9 cellular contexts compared by ENCODE assay signal in the genomic region with DNA sequence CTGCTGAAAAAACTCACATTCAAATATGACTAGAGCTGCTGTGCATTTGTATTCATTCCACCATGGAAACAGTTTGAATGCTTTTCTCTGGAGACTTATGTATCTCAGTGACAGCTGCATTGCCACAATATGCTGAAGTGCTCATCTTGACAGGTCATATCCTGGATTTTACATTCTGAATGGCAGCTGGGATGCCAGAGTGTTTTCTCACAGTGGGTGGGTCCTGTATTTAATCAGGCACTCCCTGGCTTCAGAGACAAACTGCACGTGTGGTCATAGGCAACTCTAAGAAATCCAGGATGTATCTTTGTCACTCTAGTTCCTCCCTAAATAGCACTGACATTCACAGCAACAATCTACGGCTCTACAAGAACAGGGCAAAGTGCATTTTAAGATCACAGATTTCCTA.
DNase-seq lines count a peak whose midpoint lies in the region; ATAC-seq, FAIRE-seq and TF ChIP-seq lines count a peak whose summit lies in the region.
"Had no signal": no experiment of that assay in that cellular context is flagged by ENCODE, and none has a peak within 500 bp of the region (broad histone marks: within the 10 kb centered on the region; RNA-seq: fewer than 3 reads in every experiment).

No MANE protein-coding gene starts in this region.

- FAIRE-seq in GM12878 (lab: Jason Lieb, UNC): no peak

- POLR2A ChIA-PET in GM12878 (lab: Charles Lee): interaction anchor here (0.7 to 3.1 kb wide), 11 partner anchors 9 to 76 kb away, joined by 3 to 33 read pairs (median 11); a partner anchor contains a TSS
- POLR2A ChIA-PET in GM10248 (lab: Yijun Ruan, JAX): interaction anchor here (1.0 to 2.3 kb wide), 3 partner anchors 14 to 75 kb away, joined by 4 to 13 read pairs (median 10); a partner anchor contains a TSS

- TF ChIP-seq RAD21 in GM12878 (IDR thresholded peaks at IDR 0.05; ENCODE audit: insufficient read depth, low read depth, low read length): no peak

- ATAC-seq in HG02623 (IDR thresholded peaks at IDR 0.05; ENCODE audit: unreplicated experiment): peak; percentile 11
- peak; percentile 29 for ATAC-seq in GM12878

- RAD21 ChIA-PET in GM12878 (lab: Charles Lee; ENCODE audit: unreplicated experiment): interaction anchor here (0.9 to 4.8 kb wide), 18 partner anchors 9 to 182 kb away, joined by 3 to 86 read pairs (median 17); a partner anchor contains a TSS

- H3K36me3 ChIP-seq in GM12878 (ENCODE audit: control insufficient read depth in 2 of 2, insufficient read depth in 2 of 2, low read length in 1 of 2) (peaks cover 0 to 5% of the 10 kb centered on the region in 2 experiments; a peak in 1 of 4 replicates), neutrophil (peaks cover 8% of the 10 kb centered on the region)

- peak overlapping the region; percentile 62 for H3K4me2 ChIP-seq in GM12878 (ENCODE audit: control insufficient read depth, insufficient read depth)

- intact Hi-C loops in GM12878 (cut with micrococcal nuclease; ENCODE audit: unreplicated experiment): loop anchor here (5.0 kb wide), 2 partner anchors 95 to 205 kb away; no protein-coding TSS in a partner anchor

- H3K4me3 ChIP-seq in GM12878 (peak overlapping the region; percentile 44; the same call in 1 of the 2 replicates), neutrophil (ENCODE audit: low read depth in 1 of 2, low read length in 1 of 2) (no peak overlapping the region)

- TF ChIP-seq CTCF in GM12878 (IDR thresholded peaks at IDR 0.05 in 2 of 3, conservative IDR thresholded peaks at IDR 0.05 in 1 of 3; ENCODE audit: control insufficient read depth in 2 of 3, extremely low read depth in 1 of 3, insufficient read depth in 1 of 3, low read depth in 3 of 3, low read length in 3 of 3): no peak
- TF ChIP-seq CTCF in neutrophil (IDR thresholded peaks at IDR 0.05): no peak
- no peak for TF ChIP-seq CTCF in GM10248 (IDR thresholded peaks at IDR 0.05; ENCODE audit: control extremely low read depth, extremely low read depth, low read depth, missing control alignments)

- H3K79me2 ChIP-seq in GM12878 (ENCODE audit: control insufficient read depth, insufficient read depth, low read length): peaks cover 39% of the 10 kb centered on the region
- H3K79me2 ChIP-seq: parathyroid adenoma had no signal

- TF ChIP-seq EP300 in GM12878 (IDR thresholded peaks at IDR 0.05; ENCODE audit: borderline replicate concordance in 1 of 2, control insufficient read depth in 1 of 2, low read depth in 2 of 2, low read length in 2 of 2): no peak

- TSS peak; percentile 60 for BruUV-seq in GM12878 (replicated peaks; lab: Mats Ljungman, UMichigan)

- CTCF ChIA-PET in GM12878 (lab: Yijun Ruan, JAX): interaction anchor here (0.7 to 2.6 kb wide), 12 partner anchors 8 to 74 kb away, joined by 3 to 23 read pairs (median 8); a partner anchor contains a TSS
- CTCF ChIA-PET in GM10248 (lab: Yijun Ruan, JAX): interaction anchor here (0.9 to 3.0 kb wide), 7 partner anchors 9 to 74 kb away, joined by 3 to 28 read pairs (median 5); no protein-coding TSS in a partner anchor

- in situ Hi-C loops in GM12878 (cut with MboI): loop anchor here (5.0 kb wide), 1 partner anchor 50 kb away; no protein-coding TSS in a partner anchor

- H4K20me1 ChIP-seq in GM12878 (ENCODE audit: control insufficient read depth, insufficient read depth): no peaks in the 10 kb centered on the region

- H3K9me3 ChIP-seq in GM12878 (replicated peaks; ENCODE audit: control insufficient read depth, insufficient read depth, low read length): peaks cover 18% of the 10 kb centered on the region
- no peaks in the 10 kb centered on the region for H3K9me3 ChIP-seq in neutrophil

- H3K27me3 ChIP-seq in GM12878 (replicated peaks in 1 of 2; ENCODE audit: control insufficient read depth in 2 of 2, insufficient read depth in 2 of 2, low read length in 1 of 2) (no peaks in the 10 kb centered on the region), neutrophil (no peaks in the 10 kb centered on the region)

- H2AFZ ChIP-seq in GM12878 (ENCODE audit: control insufficient read depth, low read depth, low read length): no peak overlapping the region
- H2AFZ ChIP-seq: parathyroid adenoma had no signal

- H3K4me1 ChIP-seq in GM12878 (ENCODE audit: control insufficient read depth, insufficient read depth, low read length) (peaks cover 32% of the 10 kb centered on the region), neutrophil (ENCODE audit: control insufficient read depth in 1 of 2, insufficient read depth in 1 of 2, low read depth in 1 of 2, low read length in 1 of 2) (peaks cover 13 to 24% of the 10 kb centered on the region in 2 experiments)
- H3K4me1 ChIP-seq: parathyroid adenoma had no signal

- DNase-seq in NOMO-1 treated with DMSO at 0.1 percent for 48 hours (lab: John Stamatoyannopoulos, UW; ENCODE audit: unreplicated experiment): peak; percentile 23
- no peak for DNase-seq in NOMO-1 treated with dmso at 0.1 percent for 144 hours (lab: John Stamatoyannopoulos, UW; ENCODE audit: unreplicated experiment)
- DNase-seq in NCI-H1694 (lab: John Stamatoyannopoulos, UW): peak; percentile 64
- no peak for DNase-seq in GM12878 (ENCODE audit: low read depth, low spot score)
- DNase-seq in COLO829 (ENCODE audit: low spot score): no peak
- no peak for DNase-seq in GM10248 (ENCODE audit: extremely low spot score)

- SMC1A ChIA-PET in GM12878 (lab: Charles Lee; ENCODE audit: uncharacterized antibody, unreplicated experiment): interaction anchor here (1.0 to 2.7 kb wide), 26 partner anchors 8 to 854 kb away, joined by 3 to 137 read pairs (median 8); a partner anchor contains a TSS

- H3K27ac ChIP-seq in GM12878 (ENCODE audit: control insufficient read depth, insufficient read depth) (peak overlapping the region; percentile 95), neutrophil (peak overlapping the region; percentile 73)
- H3K27ac ChIP-seq: parathyroid adenoma had no signal

- peak overlapping the region; percentile 59 for H3K9ac ChIP-seq in GM12878 (ENCODE audit: control insufficient read depth, insufficient read depth, low read length)
- H3K9ac ChIP-seq: parathyroid adenoma had no signal

- no peak for TF ChIP-seq POLR2A in GM12878 (IDR thresholded peaks at IDR 0.05; ENCODE audit: low read depth, low read length)

- 9% methylated on average over 2 of the region's 2 CpGs for WGBS in GM12878 (ENCODE audit: insufficient coverage, insufficient replicate concordance, low lambda C conversion rate, missing lambda C conversion rate)

TF ChIP-seq in GM12878, 131 proteins besides CTCF, POLR2A, EP300 and RAD21 (continues in another document):
- TF ChIP-seq BHLHE40 (IDR thresholded peaks at IDR 0.05; ENCODE audit: borderline replicate concordance in 1 of 2, low read depth in 2 of 2, low read length in 1 of 2) (peak; percentile 42 to 48; a peak in 2 of 4 replicates), EZH2 (IDR thresholded peaks at IDR 0.05; ENCODE audit: borderline replicate concordance, control insufficient read depth, low read depth, low read length) (no peak), TCF12 (IDR thresholded peaks at IDR 0.05; ENCODE audit: low read depth, low read length) (0 out of 2 replicates have a peak, but pooled peaks have one; percentile 60)
- TF ChIP-seq, protein P1, sequence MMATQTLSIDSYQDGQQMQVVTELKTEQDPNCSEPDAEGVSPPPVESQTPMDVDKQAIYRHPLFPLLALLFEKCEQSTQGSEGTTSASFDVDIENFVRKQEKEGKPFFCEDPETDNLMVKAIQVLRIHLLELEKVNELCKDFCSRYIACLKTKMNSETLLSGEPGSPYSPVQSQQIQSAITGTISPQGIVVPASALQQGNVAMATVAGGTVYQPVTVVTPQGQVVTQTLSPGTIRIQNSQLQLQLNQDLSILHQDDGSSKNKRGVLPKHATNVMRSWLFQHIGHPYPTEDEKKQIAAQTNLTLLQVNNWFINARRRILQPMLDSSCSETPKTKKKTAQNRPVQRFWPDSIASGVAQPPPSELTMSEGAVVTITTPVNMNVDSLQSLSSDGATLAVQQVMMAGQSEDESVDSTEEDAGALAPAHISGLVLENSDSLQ (IDR thresholded peaks at IDR 0.05): peak; percentile 73
- TF ChIP-seq, protein P2, sequence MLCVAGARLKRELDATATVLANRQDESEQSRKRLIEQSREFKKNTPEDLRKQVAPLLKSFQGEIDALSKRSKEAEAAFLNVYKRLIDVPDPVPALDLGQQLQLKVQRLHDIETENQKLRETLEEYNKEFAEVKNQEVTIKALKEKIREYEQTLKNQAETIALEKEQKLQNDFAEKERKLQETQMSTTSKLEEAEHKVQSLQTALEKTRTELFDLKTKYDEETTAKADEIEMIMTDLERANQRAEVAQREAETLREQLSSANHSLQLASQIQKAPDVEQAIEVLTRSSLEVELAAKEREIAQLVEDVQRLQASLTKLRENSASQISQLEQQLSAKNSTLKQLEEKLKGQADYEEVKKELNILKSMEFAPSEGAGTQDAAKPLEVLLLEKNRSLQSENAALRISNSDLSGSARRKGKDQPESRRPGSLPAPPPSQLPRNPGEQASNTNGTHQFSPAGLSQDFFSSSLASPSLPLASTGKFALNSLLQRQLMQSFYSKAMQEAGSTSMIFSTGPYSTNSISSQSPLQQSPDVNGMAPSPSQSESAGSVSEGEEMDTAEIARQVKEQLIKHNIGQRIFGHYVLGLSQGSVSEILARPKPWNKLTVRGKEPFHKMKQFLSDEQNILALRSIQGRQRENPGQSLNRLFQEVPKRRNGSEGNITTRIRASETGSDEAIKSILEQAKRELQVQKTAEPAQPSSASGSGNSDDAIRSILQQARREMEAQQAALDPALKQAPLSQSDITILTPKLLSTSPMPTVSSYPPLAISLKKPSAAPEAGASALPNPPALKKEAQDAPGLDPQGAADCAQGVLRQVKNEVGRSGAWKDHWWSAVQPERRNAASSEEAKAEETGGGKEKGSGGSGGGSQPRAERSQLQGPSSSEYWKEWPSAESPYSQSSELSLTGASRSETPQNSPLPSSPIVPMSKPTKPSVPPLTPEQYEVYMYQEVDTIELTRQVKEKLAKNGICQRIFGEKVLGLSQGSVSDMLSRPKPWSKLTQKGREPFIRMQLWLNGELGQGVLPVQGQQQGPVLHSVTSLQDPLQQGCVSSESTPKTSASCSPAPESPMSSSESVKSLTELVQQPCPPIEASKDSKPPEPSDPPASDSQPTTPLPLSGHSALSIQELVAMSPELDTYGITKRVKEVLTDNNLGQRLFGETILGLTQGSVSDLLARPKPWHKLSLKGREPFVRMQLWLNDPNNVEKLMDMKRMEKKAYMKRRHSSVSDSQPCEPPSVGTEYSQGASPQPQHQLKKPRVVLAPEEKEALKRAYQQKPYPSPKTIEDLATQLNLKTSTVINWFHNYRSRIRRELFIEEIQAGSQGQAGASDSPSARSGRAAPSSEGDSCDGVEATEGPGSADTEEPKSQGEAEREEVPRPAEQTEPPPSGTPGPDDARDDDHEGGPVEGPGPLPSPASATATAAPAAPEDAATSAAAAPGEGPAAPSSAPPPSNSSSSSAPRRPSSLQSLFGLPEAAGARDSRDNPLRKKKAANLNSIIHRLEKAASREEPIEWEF (IDR thresholded peaks at IDR 0.05; ENCODE audit: insufficient replicate concordance, low read depth, low read length): no peak

Comparison
In these comparisons a context has a peak if more than half of its experiments do, and no peak if none do; other contexts are left out.
1. DNase-seq: peak in NOMO-1 treated with DMSO at 0.1 percent for 48 hours (single experiment) and NCI-H1694 (single experiment); none in NOMO-1 treated with dmso at 0.1 percent for 144 hours (single experiment), GM12878 (single experiment), COLO829 (single experiment) and GM10248 (single experiment).